Comparison of ENCODE assay signal across 10 cellular contexts in the genomic region with DNA sequence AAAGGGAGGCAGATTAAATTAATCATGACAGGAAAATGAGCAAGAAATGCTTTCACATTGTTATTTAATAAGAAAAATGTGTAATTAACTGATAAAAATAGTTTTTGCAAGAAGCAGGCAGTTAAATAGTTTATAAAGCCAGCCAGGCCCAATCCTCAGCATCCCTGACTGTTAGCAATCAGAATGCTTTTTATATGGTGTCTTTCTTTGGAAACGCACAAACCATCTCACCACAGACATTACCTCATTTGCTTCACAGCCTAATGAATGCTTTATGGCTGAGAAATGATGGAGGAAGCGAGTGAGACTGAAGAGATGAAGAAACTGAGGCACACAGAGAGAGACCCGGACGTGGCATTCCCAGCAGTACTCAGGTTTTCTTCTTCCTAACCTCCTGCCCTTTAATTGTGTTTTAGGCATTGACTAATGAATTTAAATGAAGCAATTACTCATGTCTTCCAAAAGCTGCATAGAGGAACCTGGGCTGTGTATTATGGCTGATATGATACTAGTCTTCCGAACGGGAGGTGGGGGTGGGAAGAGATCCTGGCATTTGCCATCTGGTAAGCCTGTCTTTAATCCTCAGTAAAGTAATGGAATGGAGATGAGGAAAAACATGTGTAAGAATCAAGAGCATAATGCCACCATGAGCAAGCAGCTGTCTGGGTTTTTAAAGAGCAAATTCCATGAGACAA.
"Had no signal": no experiment of that assay in that cellular context is flagged by ENCODE, and none has a peak within 500 bp of the region (broad histone marks: within the 10 kb centered on the region; RNA-seq: fewer than 3 reads in every experiment).

No MANE protein-coding gene starts in this region.

- ATAC-seq: activated T-helper 17 cell treated with anti-CD3 and anti-CD28 coated beads, Interleukin-2, amount 50 U/mL, for 72 hours; left ventricle myocardium superior; natural killer cell treated with Interleukin-12 subunit alpha and Interleukin-12 subunit beta and Interleukin-15 and Interleukin-18, amount 100 ng/mL, for 72 hours; right lobe of liver; stimulated activated naive CD8-positive, alpha-beta T cell treated with anti-CD3 and anti-CD28 coated beads, Interleukin-15, amount 100 ng/mL, for 72 hours had no signal

- H3K27ac ChIP-seq: esophagus squamous epithelium, right lobe of liver had no signal

- H3K4me1 ChIP-seq: esophagus squamous epithelium, right lobe of liver had no signal

- H3K9me3 ChIP-seq: right lobe of liver had no signal

- H3K4me3 ChIP-seq: esophagus squamous epithelium, right lobe of liver had no signal

- DNase-seq: activated CD4-positive, alpha-beta T cell treated with anti-CD3 and anti-CD28 coated beads, Interleukin-2, amount 50 U/mL, for 48 hours; activated naive CD4-positive, alpha-beta T cell treated with anti-CD3 and anti-CD28 coated beads, Interleukin-2, amount 50 U/mL, for 16 hours; esophagus squamous epithelium; left ventricle myocardium superior; mesendoderm; right lobe of liver; stimulated activated CD4-positive, alpha-beta T cell treated with anti-CD3 and anti-CD28 coated beads, Interleukin-1b, Interleukin-23, amount 100 ng/mL, for 48 hours; stimulated activated naive CD8-positive, alpha-beta T cell treated with anti-CD3 and anti-CD28 coated beads, Interleukin-15, amount 100 ng/mL, for 72 hours had no signal

- H3K36me3 ChIP-seq: esophagus squamous epithelium, right lobe of liver had no signal

- H3K27me3 ChIP-seq: esophagus squamous epithelium, right lobe of liver had no signal
